In the genomic region with DNA sequence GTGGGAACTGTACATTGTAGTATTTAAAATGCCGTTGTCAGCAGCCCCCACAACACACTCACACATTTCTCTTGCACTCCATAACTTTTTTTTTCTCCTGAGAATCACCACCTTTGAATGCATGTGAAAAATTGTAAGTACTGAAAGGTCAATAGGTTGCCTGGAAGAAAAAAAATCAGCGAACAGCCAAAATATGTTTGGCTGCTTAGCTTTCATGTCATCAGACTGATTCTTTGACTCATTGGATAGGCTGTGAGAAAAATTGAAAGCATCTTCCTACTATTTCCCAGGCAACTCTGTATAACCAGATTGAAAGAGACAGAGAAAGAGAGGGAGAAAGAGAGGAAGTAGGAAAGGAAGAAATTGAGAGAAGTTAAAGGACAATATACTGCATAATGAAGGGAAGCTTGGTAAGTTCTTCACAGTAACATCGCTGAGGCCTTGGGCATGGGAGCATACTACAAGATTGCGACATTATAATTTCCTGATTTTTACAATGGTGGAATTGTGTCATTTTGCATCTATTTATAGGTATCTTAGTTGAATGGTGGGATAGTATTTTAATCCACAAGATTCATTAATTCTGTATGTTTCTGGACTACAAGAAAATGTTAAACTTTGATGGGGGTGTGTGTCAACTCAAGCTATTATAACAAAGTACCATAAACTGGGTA, we compare ENCODE assay signal across 26 cellular contexts.
DNase-seq lines count a peak whose midpoint lies in the region; ATAC-seq, FAIRE-seq and TF ChIP-seq lines count a peak whose summit lies in the region.
"Had no signal": no experiment of that assay in that cellular context is flagged by ENCODE, and none has a peak within 500 bp of the region (broad histone marks: within the 10 kb centered on the region; RNA-seq: fewer than 3 reads in every experiment).

No MANE protein-coding gene starts in this region.

- TF ChIP-seq RAD21 in H1 (IDR thresholded peaks at IDR 0.05 in 1 of 2, conservative IDR thresholded peaks at IDR 0.05 in 1 of 2; ENCODE audit: low read depth in 2 of 2, low read length in 2 of 2), result no peak

- H4K8ac ChIP-seq in H1 (ENCODE audit: extremely low read depth, insufficient read depth, low read length), result no peak overlapping the region

- no TSS peak for BruUV-seq in PC-3 (replicated peaks; lab: Mats Ljungman, UMichigan)

- no peak overlapping the region for H2BK20ac ChIP-seq in H1 (ENCODE audit: low read length)

- H3K4me3 ChIP-seq in AG04450 (ENCODE audit: low read depth, low read length), result no peak overlapping the region
- no peak overlapping the region for H3K4me3 ChIP-seq in PC-3 (ENCODE audit: low read length)
- H3K4me3 ChIP-seq in H1 (ENCODE audit: extremely low read depth in 1 of 4, insufficient read depth in 2 of 4, low read depth in 3 of 4, low read length in 4 of 4), result no peak overlapping the region
- H3K4me3 ChIP-seq in spleen, result no peak overlapping the region
- H3K4me3 ChIP-seq: body of pancreas, esophagus muscularis mucosa, SJCRH30, stomach had no signal

- no peaks in the 10 kb centered on the region for H3K4me1 ChIP-seq in PC-3 (ENCODE audit: insufficient read depth, low read length)
- no peaks in the 10 kb centered on the region for H3K4me1 ChIP-seq in H1 (replicated peaks in 1 of 4; ENCODE audit: control insufficient read depth in 3 of 4, insufficient read depth in 4 of 4, low read length in 3 of 4)
- no peaks in the 10 kb centered on the region for H3K4me1 ChIP-seq in spleen
- H3K4me1 ChIP-seq: BE2C, body of pancreas, esophagus muscularis mucosa, SJCRH30, stomach had no signal

- peak overlapping the region; percentile 5; the same call in 1 of the 2 replicates for H2AFZ ChIP-seq in PC-3 (ENCODE audit: low read length)
- H2AFZ ChIP-seq in H1 (ENCODE audit: low read length), result peak overlapping the region; percentile 12; the same call in 1 of the 2 replicates

- H3K27me3 ChIP-seq in AG04450 (ENCODE audit: control insufficient read depth, insufficient read depth, low read length) (no peaks in the 10 kb centered on the region), PC-3 (ENCODE audit: low read length) (no peaks in the 10 kb centered on the region), H1 (replicated peaks in 1 of 4; ENCODE audit: control insufficient read depth in 3 of 4, extremely low read depth in 1 of 4, insufficient read depth in 3 of 4, low read length in 3 of 4) (no peaks in the 10 kb centered on the region), spleen (replicated peaks in 1 of 7) (no peaks in the 10 kb centered on the region)
- H3K27me3 ChIP-seq: BE2C, body of pancreas, esophagus muscularis mucosa, SJCRH30, stomach had no signal

- H3K9me3 Mint-ChIP-seq in mesothelial cell of epicardium, result no peaks in the 10 kb centered on the region
- H3K9me3 Mint-ChIP-seq in activated naive CD8-positive, alpha-beta T cell treated with anti-CD3 and anti-CD28 coated beads, Interleukin-2, amount 50 U/mL, for 24 hours, result peaks cover 4% of the 10 kb centered on the region
- H3K9me3 Mint-ChIP-seq in activated T-cell treated with anti-CD3 and anti-CD28 coated beads, Interleukin-2, amount 50 U/mL, for 24 hours, result peaks cover 2% of the 10 kb centered on the region
- H3K9me3 Mint-ChIP-seq: activated T-helper 1 cell treated with anti-CD3 and anti-CD28 coated beads, Interleukin-12 subunit alpha, Interleukin-12 subunit beta, Interleukin-2, Interleukin-4 antibody, amounts not matched to agents 30 ng/mL and 10 ng/mL and 1 ng/mL, durations not matched to agents 14 hours and 24 hours and 36 hours; nephron progenitor cell; T-helper 1 cell treated with Interleukin-12 subunit alpha and Interleukin-12 subunit beta and Interleukin-4 antibody, amounts not matched to agents 30 μg/mL and 1 μg/mL, for 36 hours had no signal

- TF ChIP-seq POLR2A in H1 (IDR thresholded peaks at IDR 0.05; ENCODE audit: control extremely low read depth in 1 of 2, low read depth in 2 of 2, low read length in 2 of 2) (no peak), spleen (IDR thresholded peaks at IDR 0.05) (no peak)

- intact Hi-C loops in PC-3 (cut with micrococcal nuclease), result no loop called here
- intact Hi-C loops in spleen (cut with DNase I; ENCODE audit: low total_unique reads), result no loop called here

- no peak for ATAC-seq in PC-3
- no peak for ATAC-seq in activated naive CD8-positive, alpha-beta T cell treated with anti-CD3 and anti-CD28 coated beads, Interleukin-2, amount 50 U/mL, for 24 hours
- ATAC-seq: activated naive CD4-positive, alpha-beta T cell treated with anti-CD3 and anti-CD28 coated beads, Interleukin-2, amount 50 U/mL, for 72 hours; body of pancreas; HCT116 had no signal

- H2BK5ac ChIP-seq in H1 (ENCODE audit: low read depth, low read length), result no peak overlapping the region

- no peak overlapping the region for H3K27ac ChIP-seq in AG04450 (ENCODE audit: low read depth, low read length)
- H3K27ac ChIP-seq in PC-3 (ENCODE audit: low read length), result no peak overlapping the region
- H3K27ac ChIP-seq in H1 (ENCODE audit: low read depth, low read length), result no peak overlapping the region
- H3K27ac ChIP-seq in spleen, result no peak overlapping the region
- H3K27ac ChIP-seq: body of pancreas, esophagus muscularis mucosa, SJCRH30, stomach had no signal

- H4K91ac ChIP-seq in H1 (replicated peaks; ENCODE audit: insufficient read length, low read length), result no peak overlapping the region

- no peak overlapping the region for H3K14ac ChIP-seq in H1 (ENCODE audit: insufficient read length)

- no peak overlapping the region for H3K23ac ChIP-seq in H1 (ENCODE audit: insufficient read length)

- H4K20me1 ChIP-seq in PC-3 (ENCODE audit: low read length) (no peaks in the 10 kb centered on the region), H1 (replicated peaks in 1 of 2; ENCODE audit: control insufficient read depth in 1 of 2, insufficient read depth in 2 of 2, low read length in 2 of 2) (no peaks in the 10 kb centered on the region)

- H3K36me3 ChIP-seq in PC-3 (ENCODE audit: low read depth, low read length), result no peaks in the 10 kb centered on the region
- H3K36me3 ChIP-seq in H1 (ENCODE audit: control insufficient read depth in 2 of 4, insufficient read depth in 4 of 4, low read length in 3 of 4), result no peaks in the 10 kb centered on the region
- H3K36me3 ChIP-seq in spleen, result no peaks in the 10 kb centered on the region
- H3K36me3 ChIP-seq: BE2C, esophagus muscularis mucosa, SJCRH30, stomach had no signal

- H3K9ac ChIP-seq in PC-3 (ENCODE audit: low read length), result no peak overlapping the region
- no peak overlapping the region for H3K9ac ChIP-seq in H1 (replicated peaks in 1 of 4; ENCODE audit: extremely low read depth in 1 of 4, low read depth in 3 of 4, low read length in 3 of 4)

- peak; percentile 37 for DNase-seq in AG04450 (ENCODE audit: low read depth, low spot score)
- no peak for DNase-seq in PC-3
- no peak for DNase-seq in H1 (ENCODE audit: low read depth in 1 of 2, low spot score in 2 of 2)
- DNase-seq in mesothelial cell of epicardium (ENCODE audit: low spot score in 2 of 2, unreplicated experiment in 2 of 2), result no peak
- DNase-seq in activated naive CD8-positive, alpha-beta T cell treated with anti-CD3 and anti-CD28 coated beads, Interleukin-2, amount 50 U/mL, for 24 hours, result no peak
- DNase-seq in DMS53 (lab: John Stamatoyannopoulos, UW), result no peak
- DNase-seq in activated T-cell treated with anti-CD3 and anti-CD28 coated beads, Interleukin-2, amount 50 U/mL, for 24 hours, result no peak
- no peak for DNase-seq in spleen
- DNase-seq: activated CD4-positive, alpha-beta T cell treated with anti-CD3 and anti-CD28 coated beads for 48 hours; BE2C; body of pancreas; DMS79; head of caudate nucleus; KG1; midbrain; NCI-H1092; NCI-H2081 treated with DMSO at 0.1 percent for 48 hours; NCI-H446; nephron progenitor cell; SJCRH30; stomach had no signal

- no peak overlapping the region for H4K5ac ChIP-seq in H1 (ENCODE audit: insufficient read length, low read depth, low read length)

- H2BK15ac ChIP-seq in H1 (ENCODE audit: low read length), result no peak overlapping the region

- H3K4me3 Mint-ChIP-seq in mesothelial cell of epicardium, result no peak overlapping the region
- no peak overlapping the region for H3K4me3 Mint-ChIP-seq in activated naive CD8-positive, alpha-beta T cell treated with anti-CD3 and anti-CD28 coated beads, Interleukin-2, amount 50 U/mL, for 24 hours
- H3K4me3 Mint-ChIP-seq in activated T-cell treated with anti-CD3 and anti-CD28 coated beads, Interleukin-2, amount 50 U/mL, for 24 hours, result no peak overlapping the region
- H3K4me3 Mint-ChIP-seq: activated T-helper 1 cell treated with anti-CD3 and anti-CD28 coated beads, Interleukin-12 subunit alpha, Interleukin-12 subunit beta, Interleukin-2, Interleukin-4 antibody, amounts not matched to agents 30 ng/mL and 10 ng/mL and 1 ng/mL, durations not matched to agents 14 hours and 24 hours and 36 hours; nephron progenitor cell; T-helper 1 cell treated with Interleukin-12 subunit alpha and Interleukin-12 subunit beta and Interleukin-4 antibody, amounts not matched to agents 30 μg/mL and 1 μg/mL, for 36 hours had no signal

- H3K23me2 ChIP-seq in H1 (ENCODE audit: low read depth, low read length), result no peaks in the 10 kb centered on the region

- TF ChIP-seq CTCF in AG04450 (IDR thresholded peaks at IDR 0.05; ENCODE audit: low read depth, low read length) (no peak), PC-3 (conservative IDR thresholded peaks at IDR 0.05; ENCODE audit: low read depth, low read length) (no peak), H1 (IDR thresholded peaks at IDR 0.05; ENCODE audit: control extremely low read depth in 1 of 3, insufficient read depth in 1 of 3, low read depth in 1 of 3, low read length in 3 of 3) (no peak), mesothelial cell of epicardium (IDR thresholded peaks at IDR 0.05; ENCODE audit: unreplicated experiment) (no peak), spleen (IDR thresholded peaks at IDR 0.05 in 8 of 11, conservative IDR thresholded peaks at IDR 0.05 in 3 of 11) (no peak)

- H3K18ac ChIP-seq in H1 (ENCODE audit: extremely low read depth, low read length), result no peak overlapping the region

- H3K36me3 Mint-ChIP-seq in mesothelial cell of epicardium, result no peaks in the 10 kb centered on the region
- no peaks in the 10 kb centered on the region for H3K36me3 Mint-ChIP-seq in activated naive CD8-positive, alpha-beta T cell treated with anti-CD3 and anti-CD28 coated beads, Interleukin-2, amount 50 U/mL, for 24 hours (ENCODE audit: low read depth)
- H3K36me3 Mint-ChIP-seq in activated T-cell treated with anti-CD3 and anti-CD28 coated beads, Interleukin-2, amount 50 U/mL, for 24 hours (ENCODE audit: low read depth), result no peaks in the 10 kb centered on the region
- H3K36me3 Mint-ChIP-seq: activated naive CD4-positive, alpha-beta T cell treated with anti-CD3 and anti-CD28 coated beads, Interleukin-2, amount 50 U/mL, for 72 hours had no signal

- POLR2A ChIA-PET in AG04450 (lab: Yijun Ruan, JAX) (no interaction called here), PC-3 (lab: Charles Lee; ENCODE audit: unreplicated experiment) (no interaction called here), H1 (lab: Charles Lee; ENCODE audit: partially characterized antibody) (no interaction called here)

- H3K9me3 ChIP-seq in AG04450 (ENCODE audit: control insufficient read depth, insufficient read depth, low read length) (no peaks in the 10 kb centered on the region), PC-3 (ENCODE audit: low read length) (no peaks in the 10 kb centered on the region), H1 (ENCODE audit: insufficient read depth in 2 of 2, low read depth in 1 of 2, low read length in 1 of 2) (no peaks in the 10 kb centered on the region), spleen (no peaks in the 10 kb centered on the region)
- H3K9me3 ChIP-seq: BE2C, body of pancreas, esophagus muscularis mucosa, SJCRH30, stomach had no signal

- peak overlapping the region; percentile 47 for H3K27ac Mint-ChIP-seq in mesothelial cell of epicardium
- H3K27ac Mint-ChIP-seq in activated naive CD8-positive, alpha-beta T cell treated with anti-CD3 and anti-CD28 coated beads, Interleukin-2, amount 50 U/mL, for 24 hours, result no peak overlapping the region
- no peak overlapping the region for H3K27ac Mint-ChIP-seq in activated T-cell treated with anti-CD3 and anti-CD28 coated beads, Interleukin-2, amount 50 U/mL, for 24 hours
- H3K27ac Mint-ChIP-seq: activated naive CD4-positive, alpha-beta T cell treated with anti-CD3 and anti-CD28 coated beads, Interleukin-2, amount 50 U/mL, for 72 hours; activated T-helper 1 cell treated with anti-CD3 and anti-CD28 coated beads, Interleukin-12 subunit alpha, Interleukin-12 subunit beta, Interleukin-2, Interleukin-4 antibody, amounts not matched to agents 30 ng/mL and 10 ng/mL and 1 ng/mL, durations not matched to agents 14 hours and 24 hours and 36 hours; nephron progenitor cell; T-helper 1 cell treated with Interleukin-12 subunit alpha and Interleukin-12 subunit beta and Interleukin-4 antibody, amounts not matched to agents 30 μg/mL and 1 μg/mL, for 36 hours had no signal

- H3K27me3 Mint-ChIP-seq in mesothelial cell of epicardium (ENCODE audit: low read depth), result no peaks in the 10 kb centered on the region
- H3K27me3 Mint-ChIP-seq in activated naive CD8-positive, alpha-beta T cell treated with anti-CD3 and anti-CD28 coated beads, Interleukin-2, amount 50 U/mL, for 24 hours, result no peaks in the 10 kb centered on the region
- H3K27me3 Mint-ChIP-seq in activated T-cell treated with anti-CD3 and anti-CD28 coated beads, Interleukin-2, amount 50 U/mL, for 24 hours, result no peaks in the 10 kb centered on the region

- no peak for TF ChIP-seq EP300 in H1 (IDR thresholded peaks at IDR 0.05; ENCODE audit: borderline replicate concordance in 1 of 2, low read depth in 2 of 2, low read length in 2 of 2)

- no peaks in the 10 kb centered on the region for H3F3A ChIP-seq in PC-3 (ENCODE audit: low read length, unreplicated experiment)

- 86% methylated on average over 4 of the region's 4 CpGs; no CpG with 5 or more reads in 1 of the 2 experiments for WGBS in H1 (ENCODE audit: extremely low coverage in 1 of 2, insufficient coverage in 1 of 2, insufficient read length in 1 of 2, insufficient replicate concordance in 2 of 2, low coverage in 1 of 2, low lambda C conversion rate in 2 of 2, missing lambda C conversion rate in 1 of 2), 2 experiments
- 70 to 79% (median 76%) methylated on average over 4 of the region's 4 CpGs for WGBS in spleen, 5 donors

- CTCF ChIA-PET in AG04450 (lab: Charles Lee) (interaction anchor here (1.5 kb wide), 1 partner anchor 48 kb away, joined by 3 read pairs; no protein-coding TSS in a partner anchor), PC-3 (lab: Charles Lee) (no interaction called here), H1 (lab: Charles Lee; ENCODE audit: partially characterized antibody) (no interaction called here)

- H2AK5ac ChIP-seq in H1 (ENCODE audit: low read depth, low read length), result no peak overlapping the region

- H3K56ac ChIP-seq in H1 (replicated peaks; ENCODE audit: insufficient read length, low read depth, low read length), result no peak overlapping the region

- H2BK120ac ChIP-seq in H1 (replicated peaks; ENCODE audit: low read depth, low read length), result no peak overlapping the region

- no peak overlapping the region for H2BK12ac ChIP-seq in H1 (ENCODE audit: low read depth, low read length)

- peaks cover 20% of the 10 kb centered on the region for H3K4me1 Mint-ChIP-seq in mesothelial cell of epicardium
- no peaks in the 10 kb centered on the region for H3K4me1 Mint-ChIP-seq in activated naive CD8-positive, alpha-beta T cell treated with anti-CD3 and anti-CD28 coated beads, Interleukin-2, amount 50 U/mL, for 24 hours
- no peaks in the 10 kb centered on the region for H3K4me1 Mint-ChIP-seq in activated T-cell treated with anti-CD3 and anti-CD28 coated beads, Interleukin-2, amount 50 U/mL, for 24 hours (ENCODE audit: low read depth)
- H3K4me1 Mint-ChIP-seq: nephron progenitor cell had no signal

- no peaks in the 10 kb centered on the region for H3K79me1 ChIP-seq in H1 (ENCODE audit: low read depth, low read length)

- H3K79me2 ChIP-seq in PC-3 (ENCODE audit: low read length), result no peaks in the 10 kb centered on the region
- H3K79me2 ChIP-seq in H1 (ENCODE audit: control insufficient read depth in 1 of 2, insufficient read depth in 2 of 2, low read length in 2 of 2), result no peaks in the 10 kb centered on the region

- FAIRE-seq in H1 (lab: Jason Lieb, UNC), result no peak

- H3K4me2 ChIP-seq in PC-3 (ENCODE audit: low read length) (no peak overlapping the region), H1 (ENCODE audit: insufficient read depth in 1 of 2, low read depth in 2 of 2, low read length in 2 of 2) (no peak overlapping the region)

- H3K9me2 ChIP-seq in PC-3 (replicated peaks; ENCODE audit: low read length), result no peaks in the 10 kb centered on the region

- no peak overlapping the region for H3K4ac ChIP-seq in H1 (replicated peaks; ENCODE audit: insufficient read length, low read depth, low read length)
